In genomic region chr5:40333459-40334241, GRCh38 we compare ENCODE assay signal across 9 cellular contexts.
A peak's percentile ranks its signal among the peaks of the same experiment; 100 is the strongest.
DNase-seq lines count a peak whose midpoint lies in the region; ATAC-seq and TF ChIP-seq lines count a peak whose summit lies in the region.
"Had no signal": no experiment of that assay in that cellular context is flagged by ENCODE, and none has a peak within 500 bp of the region (broad histone marks: within the 10 kb centered on the region; RNA-seq: fewer than 3 reads in every experiment).

No MANE protein-coding gene starts in this region.

- H3K79me2 ChIP-seq in DND-41 (ENCODE audit: insufficient read depth, low read length) = no peaks in the 10 kb centered on the region

- DNase-seq in DND-41 = no peak
- no peak for DNase-seq in T-helper 17 cell
- peak in 2 of 3 donors; percentile 9 to 21 for DNase-seq in immature natural killer cell
- no peak for DNase-seq in SKM-1 (lab: John Stamatoyannopoulos, UW; ENCODE audit: unreplicated experiment)
- no peak for DNase-seq in SIG-M5 treated with dmso at 0.1 percent for 504 hours (lab: John Stamatoyannopoulos, UW; ENCODE audit: unreplicated experiment)
- DNase-seq in NCI-H748 (lab: John Stamatoyannopoulos, UW; ENCODE audit: unreplicated experiment) = no peak
- DNase-seq: lower lobe of right lung had no signal

- no peaks in the 10 kb centered on the region for H3K36me3 ChIP-seq in DND-41 (ENCODE audit: insufficient read depth, low read length)
- H3K36me3 ChIP-seq: lower lobe of right lung had no signal

- H3K4me1 Mint-ChIP-seq in T-helper 17 cell (peaks cover 4% of the 10 kb centered on the region), immature natural killer cell (peaks cover 67 to 69% of the 10 kb centered on the region in 2 donors)

- H3K36me3 Mint-ChIP-seq in T-helper 17 cell (ENCODE audit: low read depth) (peaks cover 1% of the 10 kb centered on the region), immature natural killer cell (no peaks in the 10 kb centered on the region)

- 0 out of 3 replicates have a peak, but pooled peaks have one; percentile 24 for ATAC-seq in DND-41 (ENCODE audit: insufficient read depth, low read depth)
- ATAC-seq in GM21737 (IDR thresholded peaks at IDR 0.05; ENCODE audit: unreplicated experiment) = peak; percentile 60
- ATAC-seq in T-helper 17 cell = peak; percentile 27
- ATAC-seq in HG03196 (IDR thresholded peaks at IDR 0.05; ENCODE audit: unreplicated experiment) = no peak

- H3K27me3 Mint-ChIP-seq in T-helper 17 cell = no peaks in the 10 kb centered on the region
- no peaks in the 10 kb centered on the region for H3K27me3 Mint-ChIP-seq in immature natural killer cell (ENCODE audit: low read depth in 3 of 3)

- no peak overlapping the region for H3K4me2 ChIP-seq in DND-41 (ENCODE audit: insufficient read depth, low read length)

- H3K4me3 Mint-ChIP-seq in T-helper 17 cell (no peak overlapping the region), immature natural killer cell (peak overlapping the region; percentile 18 to 46 (median 36))

- H3K27me3 ChIP-seq in DND-41 (ENCODE audit: insufficient read depth, low read length, poor library complexity) = no peaks in the 10 kb centered on the region

- TF ChIP-seq CTCF in DND-41 (IDR thresholded peaks at IDR 0.05; ENCODE audit: borderline replicate concordance, extremely low read depth, low read length, poor library complexity, severe bottlenecking) = no peak

- no peak overlapping the region for H3K9ac ChIP-seq in DND-41 (ENCODE audit: low read depth, low read length)

- H2AFZ ChIP-seq in DND-41 (ENCODE audit: low read depth, low read length) = no peak overlapping the region

- no peaks in the 10 kb centered on the region for H4K20me1 ChIP-seq in DND-41 (ENCODE audit: insufficient read depth, low read length)

- H3K4me3 ChIP-seq in DND-41 (ENCODE audit: low read depth in 1 of 2, low read length in 2 of 2) = no peak overlapping the region
- H3K4me3 ChIP-seq: lower lobe of right lung had no signal

- peaks cover 10% of the 10 kb centered on the region; the same call in 1 of the 2 replicates for H3K4me1 ChIP-seq in DND-41 (ENCODE audit: insufficient read depth, low read length)
- H3K4me1 ChIP-seq: lower lobe of right lung had no signal

- H3K9me3 ChIP-seq in DND-41 (ENCODE audit: insufficient read depth, low read length, severe bottlenecking) (no peaks in the 10 kb centered on the region), T-helper 17 cell (ENCODE audit: control insufficient read depth, low read length, poor library complexity, severe bottlenecking) (no peaks in the 10 kb centered on the region)
- H3K9me3 ChIP-seq: lower lobe of right lung had no signal

- H3K27ac ChIP-seq in DND-41 (ENCODE audit: low read length) = no peak overlapping the region
- H3K27ac ChIP-seq: lower lobe of right lung had no signal

- no peaks in the 10 kb centered on the region for H3K9me3 Mint-ChIP-seq in immature natural killer cell

- no peak overlapping the region for H3K27ac Mint-ChIP-seq in T-helper 17 cell
- H3K27ac Mint-ChIP-seq in immature natural killer cell = peak overlapping the region in 4 of 6 donors; percentile 23 to 69 (median 48)

Comparison
In these comparisons a context has a peak if more than half of its experiments do, and no peak if none do; other contexts are left out.
1. DNase-seq: peak in immature natural killer cell (2 of 3); none in DND-41 (single experiment), T-helper 17 cell (0 of 3), SKM-1 (single experiment), SIG-M5 treated with dmso at 0.1 percent for 504 hours (single experiment) and NCI-H748 (single experiment).